In genomic region chr18:10284571-10285282, GRCh38 we compare ENCODE assay signal across 28 cellular contexts.
DNase-seq lines count a peak whose midpoint lies in the region; ATAC-seq lines count a peak whose summit lies in the region.
"Had no signal": no experiment of that assay in that cellular context is flagged by ENCODE, and none has a peak within 500 bp of the region (broad histone marks: within the 10 kb centered on the region; RNA-seq: fewer than 3 reads in every experiment).

No MANE protein-coding gene starts in this region.

- H3K9ac ChIP-seq in subcutaneous abdominal adipose tissue (ENCODE audit: low read length in 5 of 5): peak overlapping the region in 2 of 5 donors; percentile 13 to 16

- peak overlapping the region in 3 of 4 donors; percentile 40 to 89 (median 59) for H3K4me3 Mint-ChIP-seq in IgD-negative memory B cell
- H3K4me3 Mint-ChIP-seq in dendritic cell treated with granulocyte-macrophage colony-stimulating factor and Interleukin-4, amounts not matched to agents 40 ng/mL and 50 ng/mL, for 4 days: peak overlapping the region; percentile 49
- H3K4me3 Mint-ChIP-seq in naive B cell: peak overlapping the region; percentile 51 to 85 (median 76)
- H3K4me3 Mint-ChIP-seq: activated CD4-positive, alpha-beta memory T cell treated with anti-CD3 and anti-CD28 coated beads for 36 hours; activated naive CD4-positive, alpha-beta T cell treated with anti-CD3 and anti-CD28 coated beads, Interleukin-2, amount 50 U/mL, for 24 hours; activated T-helper 17 cell treated with anti-CD3 and anti-CD28 coated beads, Interleukin-2, amount 50 U/mL, for 72 hours; CD4-positive, CD25-positive, alpha-beta regulatory T cell; immature natural killer cell; mesothelial cell of epicardium; T-cell; type B pancreatic cell had no signal

- H3K27ac Mint-ChIP-seq in IgD-negative memory B cell: peak overlapping the region in 1 of 3 donors; percentile 15
- peak overlapping the region; percentile 85 for H3K27ac Mint-ChIP-seq in dendritic cell treated with granulocyte-macrophage colony-stimulating factor and Interleukin-4, amounts not matched to agents 40 ng/mL and 50 ng/mL, for 4 days
- H3K27ac Mint-ChIP-seq in naive B cell: peak overlapping the region in 5 of 6 donors; percentile 73 to 89 (median 80)
- H3K27ac Mint-ChIP-seq: activated CD4-positive, alpha-beta memory T cell treated with anti-CD3 and anti-CD28 coated beads for 36 hours; activated naive CD4-positive, alpha-beta T cell treated with anti-CD3 and anti-CD28 coated beads, Interleukin-2, amount 50 U/mL, for 24 hours; activated T-helper 17 cell treated with anti-CD3 and anti-CD28 coated beads, Interleukin-2, amount 50 U/mL, for 72 hours; CD4-positive, CD25-positive, alpha-beta regulatory T cell; immature natural killer cell; mesothelial cell of epicardium; naive thymus-derived CD8-positive, alpha-beta T cell; T-cell; type B pancreatic cell had no signal

- peaks cover 4 to 21% (median 15%) of the 10 kb centered on the region in 5 donors for H3K4me1 ChIP-seq in subcutaneous abdominal adipose tissue (ENCODE audit: control insufficient read depth in 5 of 5, insufficient read depth in 5 of 5, low read length in 5 of 5)
- H3K4me1 ChIP-seq: breast epithelium, gastroesophageal sphincter, left ventricle myocardium inferior, SJCRH30 had no signal

- H3K4me1 Mint-ChIP-seq in IgD-negative memory B cell (peaks cover 38 to 44% (median 39%) of the 10 kb centered on the region in 3 donors), naive B cell (peaks cover 53 to 66% (median 62%) of the 10 kb centered on the region in 3 donors)
- H3K4me1 Mint-ChIP-seq in dendritic cell treated with granulocyte-macrophage colony-stimulating factor and Interleukin-4, amounts not matched to agents 40 ng/mL and 50 ng/mL, for 4 days (ENCODE audit: low read depth): peaks cover 74% of the 10 kb centered on the region
- H3K4me1 Mint-ChIP-seq: activated naive CD4-positive, alpha-beta T cell treated with anti-CD3 and anti-CD28 coated beads, Interleukin-2, amount 50 U/mL, for 24 hours; activated T-helper 17 cell treated with anti-CD3 and anti-CD28 coated beads, Interleukin-2, amount 50 U/mL, for 72 hours; CD4-positive, CD25-positive, alpha-beta regulatory T cell; immature natural killer cell had no signal

- no peak overlapping the region for H3K27ac ChIP-seq in subcutaneous abdominal adipose tissue (ENCODE audit: low read depth, low read length)
- H3K27ac ChIP-seq: gastroesophageal sphincter, left ventricle myocardium inferior, SJCRH30 had no signal

- H3K27me3 ChIP-seq in subcutaneous abdominal adipose tissue (ENCODE audit: control insufficient read depth in 5 of 5, insufficient read depth in 4 of 5, low read length in 5 of 5): no peaks in the 10 kb centered on the region
- H3K27me3 ChIP-seq: breast epithelium, gastroesophageal sphincter, SJCRH30 had no signal

- peaks cover 0 to 8% (median 5%) of the 10 kb centered on the region in 5 donors for H3K9me3 ChIP-seq in subcutaneous abdominal adipose tissue (ENCODE audit: control insufficient read depth in 5 of 5, low read length in 5 of 5)
- H3K9me3 ChIP-seq: SJCRH30 had no signal

- DNase-seq in naive B cell: no peak
- no peak for DNase-seq in NCI-H2081 treated with DMSO at 0.1 percent for 48 hours (lab: John Stamatoyannopoulos, UW)
- no peak for DNase-seq in kidney glomerular epithelial cell (lab: John Stamatoyannopoulos, UW)
- no peak for DNase-seq in epidermal melanocyte (ENCODE audit: insufficient read length, low spot score)
- DNase-seq: activated CD4-positive, alpha-beta memory T cell treated with anti-CD3 and anti-CD28 coated beads for 36 hours; activated CD8-positive, alpha-beta memory T cell treated with anti-CD3 and anti-CD28 coated beads, Interleukin-2, amount 50 U/mL, for 4 hours; CD4-positive, CD25-positive, alpha-beta regulatory T cell; hippocampal formation; immature natural killer cell; left ventricle myocardium inferior; naive thymus-derived CD8-positive, alpha-beta T cell; NCI-H1048; NCI-H1694 treated with DMSO at 0.1 percent for 48 hours; NCI-H2171; NCI-H526; SJCRH30; substantia nigra; T-cell had no signal

- ATAC-seq in naive B cell (ENCODE audit: low read depth in 2 of 2): peak in 1 of 2 donors; percentile 13
- ATAC-seq: activated CD4-positive, CD25-positive, alpha-beta regulatory T cell treated with anti-CD3 and anti-CD28 coated beads, Interleukin-2, amount 50 U/mL, for 24 hours; activated T-helper 17 cell treated with anti-CD3 and anti-CD28 coated beads, Interleukin-2, amount 50 U/mL, for 72 hours; gastroesophageal sphincter; naive thymus-derived CD8-positive, alpha-beta T cell; T-cell had no signal

- peaks cover 3 to 11% (median 5%) of the 10 kb centered on the region in 3 donors for H3K9me3 Mint-ChIP-seq in IgD-negative memory B cell
- H3K9me3 Mint-ChIP-seq in dendritic cell treated with granulocyte-macrophage colony-stimulating factor and Interleukin-4, amounts not matched to agents 40 ng/mL and 50 ng/mL, for 4 days: peaks cover 16% of the 10 kb centered on the region
- H3K9me3 Mint-ChIP-seq in naive B cell: peaks cover 6 to 14% (median 9%) of the 10 kb centered on the region in 7 donors
- H3K9me3 Mint-ChIP-seq: activated naive CD4-positive, alpha-beta T cell treated with anti-CD3 and anti-CD28 coated beads, Interleukin-2, amount 50 U/mL, for 24 hours had no signal

- H3K27me3 Mint-ChIP-seq in IgD-negative memory B cell (no peaks in the 10 kb centered on the region), naive B cell (no peaks in the 10 kb centered on the region)
- no peaks in the 10 kb centered on the region for H3K27me3 Mint-ChIP-seq in dendritic cell treated with granulocyte-macrophage colony-stimulating factor and Interleukin-4, amounts not matched to agents 40 ng/mL and 50 ng/mL, for 4 days
- H3K27me3 Mint-ChIP-seq: activated CD4-positive, alpha-beta memory T cell treated with anti-CD3 and anti-CD28 coated beads for 36 hours; T-cell; type B pancreatic cell had no signal

- peak overlapping the region in 3 of 5 donors; percentile 4 to 25 (median 12) for H3K4me3 ChIP-seq in subcutaneous abdominal adipose tissue (ENCODE audit: low read depth in 1 of 5, low read length in 5 of 5)
- H3K4me3 ChIP-seq: breast epithelium, gastroesophageal sphincter, left ventricle myocardium inferior, SJCRH30 had no signal

- H3K36me3 Mint-ChIP-seq in IgD-negative memory B cell: peaks cover 3% of the 10 kb centered on the region
- H3K36me3 Mint-ChIP-seq in dendritic cell treated with granulocyte-macrophage colony-stimulating factor and Interleukin-4, amounts not matched to agents 40 ng/mL and 50 ng/mL, for 4 days (ENCODE audit: low read depth): peaks cover 11% of the 10 kb centered on the region
- H3K36me3 Mint-ChIP-seq in naive B cell: peaks cover 12 to 15% of the 10 kb centered on the region in 2 donors
- H3K36me3 Mint-ChIP-seq: activated CD4-positive, alpha-beta memory T cell treated with anti-CD3 and anti-CD28 coated beads for 36 hours; activated naive CD4-positive, alpha-beta T cell treated with anti-CD3 and anti-CD28 coated beads, Interleukin-2, amount 50 U/mL, for 24 hours; CD4-positive, CD25-positive, alpha-beta regulatory T cell; immature natural killer cell; T-cell had no signal

- H3K36me3 ChIP-seq in subcutaneous abdominal adipose tissue (ENCODE audit: control insufficient read depth in 5 of 5, insufficient read depth in 5 of 5, low read length in 5 of 5): no peaks in the 10 kb centered on the region
- H3K36me3 ChIP-seq: breast epithelium, gastroesophageal sphincter, left ventricle myocardium inferior, SJCRH30 had no signal

- intact Hi-C loops in dendritic cell treated with granulocyte-macrophage colony-stimulating factor and Interleukin-4, amounts not matched to agents 40 ng/mL and 50 ng/mL, for 4 days (cut with micrococcal nuclease): loop anchor here (5.0 kb wide), 1 partner anchor 193 kb away; no protein-coding TSS in a partner anchor
